ENCODE assay signal across 14 cellular contexts in genomic region chr14:66944872-66945271, GRCh38.
DNase-seq lines count a peak whose midpoint lies in the region; ATAC-seq, FAIRE-seq and TF ChIP-seq lines count a peak whose summit lies in the region.
"Had no signal": no experiment of that assay in that cellular context is flagged by ENCODE, and none has a peak within 500 bp of the region (broad histone marks: within the 10 kb centered on the region; RNA-seq: fewer than 3 reads in every experiment).

No MANE protein-coding gene starts in this region.

- no peak overlapping the region for H3K4me3 ChIP-seq in HEK293 (ENCODE audit: low read depth, low read length)
- H3K4me3 ChIP-seq in GM12878: no peak overlapping the region
- H3K4me3 ChIP-seq: adrenal gland, left ventricle myocardium inferior, upper lobe of right lung had no signal

- no peak overlapping the region for H3K9ac ChIP-seq in GM12878 (ENCODE audit: control insufficient read depth, insufficient read depth, low read length)

- no peaks in the 10 kb centered on the region for H4K20me1 ChIP-seq in GM12878 (ENCODE audit: control insufficient read depth, insufficient read depth)

- H3K4me1 Mint-ChIP-seq in Calu3 (ENCODE audit: low read depth, unreplicated experiment) (no peaks in the 10 kb centered on the region), chondrocyte (ENCODE audit: low read depth) (no peaks in the 10 kb centered on the region)
- no peaks in the 10 kb centered on the region for H3K4me1 Mint-ChIP-seq in activated T-cell treated with anti-CD3 and anti-CD28 coated beads, Interleukin-2, amount 50 U/mL, for 4 hours (ENCODE audit: low read depth)

- H3K27ac ChIP-seq in HEK293 (ENCODE audit: extremely low read depth, low read depth, low read length) (no peak overlapping the region), GM12878 (ENCODE audit: control insufficient read depth, insufficient read depth) (no peak overlapping the region)
- H3K27ac ChIP-seq: adrenal gland, left ventricle myocardium inferior, upper lobe of right lung had no signal

- no peak for TF ChIP-seq POLR2A in GM12878 (IDR thresholded peaks at IDR 0.05; ENCODE audit: low read depth, low read length)

- in situ Hi-C loops in GM12878 (cut with MboI): no loop called here

- DNase-seq in Calu3 (peak; percentile 6), GM12878 (ENCODE audit: low read depth, low spot score) (no peak), left kidney (ENCODE audit: low read depth, low spot score) (peak; percentile 48), chondrocyte (ENCODE audit: low spot score) (no peak)
- no peak for DNase-seq in activated T-cell treated with anti-CD3 and anti-CD28 coated beads, Interleukin-2, amount 50 U/mL, for 4 hours
- DNase-seq: DMS79 treated with DMSO at 0.1 percent for 48 hours; left ventricle myocardium inferior; NK-92 treated with Interleukin-12 subunit alpha and Interleukin-12 subunit beta, amount 100 ng/mL, for 24 hours; upper lobe of right lung had no signal

- intact Hi-C loops in Calu3 (cut with micrococcal nuclease; ENCODE audit: unreplicated experiment) (no loop called here), GM12878 (cut with micrococcal nuclease; ENCODE audit: unreplicated experiment) (no loop called here)

- H3K4me1 ChIP-seq in HEK293 (ENCODE audit: control insufficient read depth, insufficient read depth, low read length) (no peaks in the 10 kb centered on the region), GM12878 (ENCODE audit: control insufficient read depth, insufficient read depth, low read length) (no peaks in the 10 kb centered on the region)
- H3K4me1 ChIP-seq: adrenal gland, left ventricle myocardium inferior, upper lobe of right lung had no signal

- CTCF ChIA-PET in Calu3 (lab: Charles Lee) (no interaction called here), HEK293 (lab: Yijun Ruan, JAX) (no interaction called here), GM12878 (lab: Yijun Ruan, JAX) (no interaction called here)

- TF ChIP-seq RAD21 in GM12878 (IDR thresholded peaks at IDR 0.05; ENCODE audit: insufficient read depth, low read depth, low read length): no peak

- H3K4me3 Mint-ChIP-seq in Calu3 (ENCODE audit: low read depth, unreplicated experiment) (no peak overlapping the region), chondrocyte (ENCODE audit: unreplicated experiment) (no peak overlapping the region)
- H3K4me3 Mint-ChIP-seq in activated T-cell treated with anti-CD3 and anti-CD28 coated beads, Interleukin-2, amount 50 U/mL, for 4 hours: no peak overlapping the region

- RAD21 ChIA-PET in GM12878 (lab: Charles Lee; ENCODE audit: unreplicated experiment): no interaction called here

- H3K36me3 Mint-ChIP-seq in Calu3 (ENCODE audit: insufficient read depth, unreplicated experiment) (peaks cover 5% of the 10 kb centered on the region), chondrocyte (ENCODE audit: low read depth) (peaks cover 36% of the 10 kb centered on the region)
- H3K36me3 Mint-ChIP-seq in activated T-cell treated with anti-CD3 and anti-CD28 coated beads, Interleukin-2, amount 50 U/mL, for 4 hours (ENCODE audit: insufficient read depth): peaks cover 39% of the 10 kb centered on the region

- peaks cover 9 to 12% of the 10 kb centered on the region in 2 experiments; a peak in 2 of 3 replicates for H3K36me3 ChIP-seq in HEK293 (ENCODE audit: control insufficient read depth in 2 of 2, insufficient read depth in 1 of 2, low read length in 2 of 2)
- H3K36me3 ChIP-seq in GM12878 (ENCODE audit: control insufficient read depth in 2 of 2, insufficient read depth in 2 of 2, low read length in 1 of 2): no peaks in the 10 kb centered on the region; a peak in 3 of 4 replicates
- H3K36me3 ChIP-seq: adrenal gland, upper lobe of right lung had no signal

- POLR2A ChIA-PET in HEK293 (lab: Yijun Ruan, JAX) (no interaction called here), GM12878 (lab: Charles Lee) (no interaction called here)

- no TSS peak for BruUV-seq in Calu3 (replicated peaks; lab: Mats Ljungman, UMichigan)
- BruUV-seq in GM12878 (replicated peaks; lab: Mats Ljungman, UMichigan): no TSS peak

- H3K9me3 ChIP-seq in HEK293 (ENCODE audit: control insufficient read depth, insufficient read depth, low read depth, low read length): no peaks in the 10 kb centered on the region; the same call in 1 of the 2 replicates
- peaks cover 26% of the 10 kb centered on the region; the same call in 2 of the 3 replicates for H3K9me3 ChIP-seq in GM12878 (replicated peaks; ENCODE audit: control insufficient read depth, insufficient read depth, low read length)

- SMC1A ChIA-PET in GM12878 (lab: Charles Lee; ENCODE audit: uncharacterized antibody, unreplicated experiment): no interaction called here

- no peaks in the 10 kb centered on the region for H3K27me3 ChIP-seq in GM12878 (replicated peaks in 1 of 2; ENCODE audit: control insufficient read depth in 2 of 2, insufficient read depth in 2 of 2, low read length in 1 of 2)
- H3K27me3 ChIP-seq: adrenal gland, upper lobe of right lung had no signal

- ATAC-seq in GM12878 (no peak), GM18519 (IDR thresholded peaks at IDR 0.05; ENCODE audit: low FRiP score, unreplicated experiment) (no peak), GM18861 (IDR thresholded peaks at IDR 0.05; ENCODE audit: unreplicated experiment) (no peak)
- ATAC-seq in activated T-cell treated with anti-CD3 and anti-CD28 coated beads, Interleukin-2, amount 50 U/mL, for 4 hours: no peak
- ATAC-seq: esophagus mucosa, upper lobe of right lung had no signal

- H3K27me3 Mint-ChIP-seq in Calu3 (ENCODE audit: unreplicated experiment) (no peaks in the 10 kb centered on the region), chondrocyte (ENCODE audit: low read depth) (no peaks in the 10 kb centered on the region)
- H3K27me3 Mint-ChIP-seq in activated T-cell treated with anti-CD3 and anti-CD28 coated beads, Interleukin-2, amount 50 U/mL, for 4 hours (ENCODE audit: low read depth): no peaks in the 10 kb centered on the region

- TF ChIP-seq CTCF in Calu3 (IDR thresholded peaks at IDR 0.05; ENCODE audit: unreplicated experiment) (no peak), HEK293 (tag by site-specific recombination; IDR thresholded peaks at IDR 0.05) (no peak), GM12878 (IDR thresholded peaks at IDR 0.05 in 2 of 3, conservative IDR thresholded peaks at IDR 0.05 in 1 of 3; ENCODE audit: control insufficient read depth in 2 of 3, extremely low read depth in 1 of 3, insufficient read depth in 1 of 3, low read depth in 3 of 3, low read length in 3 of 3) (no peak), chondrocyte (IDR thresholded peaks at IDR 0.05) (no peak)

- no peak for FAIRE-seq in GM12878 (lab: Jason Lieb, UNC)

- no peak for TF ChIP-seq EP300 in GM12878 (IDR thresholded peaks at IDR 0.05; ENCODE audit: borderline replicate concordance in 1 of 2, control insufficient read depth in 1 of 2, low read depth in 2 of 2, low read length in 2 of 2)

- peaks cover 6% of the 10 kb centered on the region for H3K9me3 Mint-ChIP-seq in Calu3 (ENCODE audit: low read depth, unreplicated experiment)
- H3K9me3 Mint-ChIP-seq in chondrocyte (ENCODE audit: low read depth): peaks cover 45% of the 10 kb centered on the region
- peaks cover 32% of the 10 kb centered on the region for H3K9me3 Mint-ChIP-seq in activated T-cell treated with anti-CD3 and anti-CD28 coated beads, Interleukin-2, amount 50 U/mL, for 4 hours

- 99% methylated on average over 5 of the region's 5 CpGs for whole genome bisulfite sequencing in GM12878 (ENCODE audit: insufficient coverage, insufficient replicate concordance, low lambda C conversion rate, missing lambda C conversion rate)

- H3K79me2 ChIP-seq in GM12878 (ENCODE audit: control insufficient read depth, insufficient read depth, low read length): no peaks in the 10 kb centered on the region

- no peak overlapping the region for H3K4me2 ChIP-seq in GM12878 (ENCODE audit: control insufficient read depth, insufficient read depth)

- no peak overlapping the region for H3K27ac Mint-ChIP-seq in Calu3 (ENCODE audit: unreplicated experiment)
- no peak overlapping the region for H3K27ac Mint-ChIP-seq in chondrocyte (ENCODE audit: unreplicated experiment)

- no peak overlapping the region for H2AFZ ChIP-seq in GM12878 (ENCODE audit: control insufficient read depth, low read depth, low read length)

TF ChIP-seq in HEK293, 187 proteins besides CTCF, POLR2A, EP300 and RAD21:
- TF ChIP-seq SALL2 (tag by site-specific recombination; IDR thresholded peaks at IDR 0.05; ENCODE audit: borderline replicate concordance) (no peak), SETDB1 (IDR thresholded peaks at IDR 0.05; ENCODE audit: insufficient read length, low read length) (peak; percentile 86)
TF ChIP-seq in HEK293: peak in this region for 1.

TF ChIP-seq in GM12878, 131 proteins besides CTCF, POLR2A, EP300 and RAD21:
- TF ChIP-seq KAT2A (conservative IDR thresholded peaks at IDR 0.05; ENCODE audit: control insufficient read depth, low read depth, low read length): no peak
- TF ChIP-seq CBX5 (IDR thresholded peaks at IDR 0.05; ENCODE audit: low read depth): peak; percentile 96

Comparison
In these comparisons a context has a peak if more than half of its experiments do, and no peak if none do; other contexts are left out.
1. DNase-seq: peak in Calu3 (single experiment) and left kidney (single experiment); none in GM12878 (single experiment), chondrocyte (single experiment) and activated T-cell treated with anti-CD3 and anti-CD28 coated beads, Interleukin-2, amount 50 U/mL, for 4 hours (single experiment).